10 cellular contexts compared by ENCODE assay signal in genomic region chr13:46297338-46297737, GRCh38.
A peak's percentile ranks its signal among the peaks of the same experiment; 100 is the strongest.
DNase-seq lines count a peak whose midpoint lies in the region; ATAC-seq and TF ChIP-seq lines count a peak whose summit lies in the region.
"Had no signal": no experiment of that assay in that cellular context is flagged by ENCODE, and none has a peak within 500 bp of the region (broad histone marks: within the 10 kb centered on the region; RNA-seq: fewer than 3 reads in every experiment).

No MANE protein-coding gene starts in this region.

- TF ChIP-seq CTCF in Caco-2 (IDR thresholded peaks at IDR 0.05; ENCODE audit: insufficient read depth in 1 of 2, low read depth in 1 of 2, low read length in 1 of 2, severe bottlenecking in 1 of 2, unreplicated experiment in 1 of 2) = no peak
- no peak for TF ChIP-seq CTCF in neutrophil (IDR thresholded peaks at IDR 0.05)
- TF ChIP-seq CTCF in GM10266 (IDR thresholded peaks at IDR 0.05; ENCODE audit: control insufficient read depth, insufficient read depth, low read depth, missing control alignments) = no peak

- H3K27me3 ChIP-seq in Caco-2 (replicated peaks; ENCODE audit: control insufficient read depth, insufficient read depth, low read length) = no peaks in the 10 kb centered on the region
- H3K27me3 ChIP-seq in neutrophil = no peaks in the 10 kb centered on the region
- H3K27me3 ChIP-seq in Karpas-422 (ENCODE audit: low read length) = no peaks in the 10 kb centered on the region
- H3K27me3 ChIP-seq: uterus had no signal

- CTCF ChIA-PET in Caco-2 (lab: Charles Lee) = no interaction called here

- no TSS peak for BruUV-seq in Caco-2 (replicated peaks; lab: Mats Ljungman, UMichigan)

- H3K27ac ChIP-seq in neutrophil (peak overlapping the region; percentile 92), substantia nigra (ENCODE audit: low read depth, low read length, poor library complexity, severe bottlenecking) (no peak overlapping the region), Karpas-422 (ENCODE audit: low read length) (no peak overlapping the region)

- no peak overlapping the region for H3K4me2 ChIP-seq in Karpas-422 (ENCODE audit: low read depth, low read length, poor library complexity, severe bottlenecking)

- ATAC-seq in central memory CD8-positive, alpha-beta T cell (replicated peaks; ENCODE audit: extremely low read depth, poor library complexity, severe bottlenecking) = no peak
- no peak for ATAC-seq in GM18873 (IDR thresholded peaks at IDR 0.05; ENCODE audit: low FRiP score, unreplicated experiment)

- H3K36me3 ChIP-seq in Caco-2 (ENCODE audit: control insufficient read depth, insufficient read depth, low read length) (no peaks in the 10 kb centered on the region), neutrophil (no peaks in the 10 kb centered on the region), Karpas-422 (ENCODE audit: insufficient read depth, low read length) (no peaks in the 10 kb centered on the region)
- H3K36me3 ChIP-seq: uterus had no signal

- H3K4me3 Mint-ChIP-seq in Caco-2 (ENCODE audit: unreplicated experiment) = no peak overlapping the region
- no peak overlapping the region for H3K4me3 Mint-ChIP-seq in central memory CD8-positive, alpha-beta T cell

- no peak overlapping the region for H3K9ac ChIP-seq in Karpas-422 (ENCODE audit: low read length)

- H2AFZ ChIP-seq in Karpas-422 (ENCODE audit: low read length) = no peak overlapping the region

- H3K36me3 Mint-ChIP-seq in Caco-2 (ENCODE audit: insufficient read depth, unreplicated experiment) = no peaks in the 10 kb centered on the region
- peaks cover 14% of the 10 kb centered on the region for H3K36me3 Mint-ChIP-seq in central memory CD8-positive, alpha-beta T cell (ENCODE audit: insufficient read depth)

- no peaks in the 10 kb centered on the region for H4K20me1 ChIP-seq in Karpas-422 (ENCODE audit: insufficient read depth, low read depth, low read length)

- H3K27ac Mint-ChIP-seq in Caco-2 (ENCODE audit: unreplicated experiment) = peak overlapping the region; percentile 70
- H3K27ac Mint-ChIP-seq in central memory CD8-positive, alpha-beta T cell (ENCODE audit: low read depth) = peak overlapping the region; percentile 96

- peaks cover 7% of the 10 kb centered on the region for H3K4me1 Mint-ChIP-seq in Caco-2 (ENCODE audit: low read depth, unreplicated experiment)
- peaks cover 35% of the 10 kb centered on the region for H3K4me1 Mint-ChIP-seq in central memory CD8-positive, alpha-beta T cell

- DNase-seq in Caco-2 (no peak), NCI-H226 (peak; percentile 67), substantia nigra (lab: John Stamatoyannopoulos, UW) (no peak), GM10266 (ENCODE audit: extremely low spot score) (no peak), Karpas-422 (no peak)
- DNase-seq in central memory CD8-positive, alpha-beta T cell (ENCODE audit: low spot score in 2 of 2) = no peak
- DNase-seq: NCI-H526 treated with DMSO at 0.1 percent for 48 hours, uterus had no signal

- H3K4me3 ChIP-seq in Caco-2 (ENCODE audit: low read depth, low read length) (no peak overlapping the region), neutrophil (ENCODE audit: low read depth in 1 of 2, low read length in 1 of 2) (peak overlapping the region in 1 of 2 experiments; percentile 27), Karpas-422 (ENCODE audit: low read length) (no peak overlapping the region)
- H3K4me3 ChIP-seq: uterus had no signal

- POLR2A ChIA-PET in Caco-2 (lab: Charles Lee) = no interaction called here

- H3K4me1 ChIP-seq in Caco-2 (peaks cover 8% of the 10 kb centered on the region; the same call in 1 of the 2 replicates), neutrophil (ENCODE audit: control insufficient read depth in 1 of 2, insufficient read depth in 1 of 2, low read depth in 1 of 2, low read length in 1 of 2) (peaks cover 48 to 56% of the 10 kb centered on the region in 2 experiments), Karpas-422 (ENCODE audit: low read length) (no peaks in the 10 kb centered on the region)
- H3K4me1 ChIP-seq: uterus had no signal

- no peaks in the 10 kb centered on the region for H3K9me2 ChIP-seq in Karpas-422 (replicated peaks; ENCODE audit: insufficient read depth, low read length)

- intact Hi-C loops in Caco-2 (cut with micrococcal nuclease; ENCODE audit: unreplicated experiment) = no loop called here

- no peaks in the 10 kb centered on the region for H3K79me2 ChIP-seq in Karpas-422 (ENCODE audit: low read length)

- peaks cover 20% of the 10 kb centered on the region for H3K9me3 Mint-ChIP-seq in Caco-2 (ENCODE audit: unreplicated experiment)
- no peaks in the 10 kb centered on the region for H3K9me3 Mint-ChIP-seq in central memory CD8-positive, alpha-beta T cell

- no peaks in the 10 kb centered on the region for H3K27me3 Mint-ChIP-seq in Caco-2 (ENCODE audit: insufficient read depth, unreplicated experiment)
- no peaks in the 10 kb centered on the region for H3K27me3 Mint-ChIP-seq in central memory CD8-positive, alpha-beta T cell

- H3K9me3 ChIP-seq in Caco-2 = peaks cover 5% of the 10 kb centered on the region; the same call in 1 of the 2 replicates
- H3K9me3 ChIP-seq in neutrophil = no peaks in the 10 kb centered on the region
- no peaks in the 10 kb centered on the region for H3K9me3 ChIP-seq in Karpas-422 (ENCODE audit: low read length)
- H3K9me3 ChIP-seq: uterus had no signal
